In genomic region chr14:87613856-87614255, GRCh38 we compare ENCODE assay signal across 21 cellular contexts.
"Had no signal": no experiment of that assay in that cellular context is flagged by ENCODE, and none has a peak within 500 bp of the region (broad histone marks: within the 10 kb centered on the region; RNA-seq: fewer than 3 reads in every experiment).

No MANE protein-coding gene starts in this region.

- H3K27ac Mint-ChIP-seq: activated B cell treated with CpG ODN at 0.5 μM for 24 hours; activated CD4-positive, alpha-beta T cell treated with anti-CD3 and anti-CD28 coated beads for 36 hours; activated naive CD4-positive, alpha-beta T cell treated with anti-CD3 and anti-CD28 coated beads, Interleukin-2, amount 50 U/mL, for 72 hours; activated T-cell treated with anti-CD3 and anti-CD28 coated beads, Interleukin-2, amount 50 U/mL, for 24 hours; activated T-helper 17 cell treated with anti-CD3 and anti-CD28 coated beads, Interleukin-2, amount 50 U/mL, for 72 hours; brain; effector memory CD8-positive, alpha-beta T cell; mesothelial cell of epicardium; naive thymus-derived CD8-positive, alpha-beta T cell; stimulated activated naive CD8-positive, alpha-beta T cell treated with anti-CD3 and anti-CD28 coated beads, Interleukin-15, amount 100 ng/mL, for 72 hours; T-helper 17 cell had no signal

- DNase-seq: activated B cell treated with CpG ODN at 0.5 μM for 24 hours; activated CD4-positive, alpha-beta T cell treated with anti-CD3 and anti-CD28 coated beads for 36 hours; activated CD4-positive, alpha-beta T cell treated with anti-CD3 and anti-CD28 coated beads, Interleukin-2, amount 50 U/mL, for 4 hours; activated CD8-positive, alpha-beta memory T cell treated with anti-CD3 and anti-CD28 coated beads for 24 hours; activated CD8-positive, alpha-beta memory T cell treated with anti-CD3 and anti-CD28 coated beads, Interleukin-2, amount 50 U/mL, for 4 hours; activated T-cell treated with anti-CD3 and anti-CD28 coated beads, Interleukin-2, amount 50 U/mL, for 24 hours; aorta; central memory CD4-positive, alpha-beta T cell; dorsolateral prefrontal cortex; effector memory CD8-positive, alpha-beta T cell; left ventricle myocardium inferior; naive thymus-derived CD8-positive, alpha-beta T cell; stimulated activated naive CD8-positive, alpha-beta T cell treated with anti-CD3 and anti-CD28 coated beads, Interleukin-15, amount 100 ng/mL, for 72 hours; T-helper 17 cell; tibial artery had no signal

- H3K36me3 Mint-ChIP-seq: activated naive CD4-positive, alpha-beta T cell treated with anti-CD3 and anti-CD28 coated beads, Interleukin-2, amount 50 U/mL, for 72 hours; brain; mesothelial cell of epicardium; naive thymus-derived CD8-positive, alpha-beta T cell had no signal

- H3K4me3 Mint-ChIP-seq: activated B cell treated with CpG ODN at 0.5 μM for 24 hours; activated CD4-positive, alpha-beta T cell treated with anti-CD3 and anti-CD28 coated beads for 36 hours; activated T-cell treated with anti-CD3 and anti-CD28 coated beads, Interleukin-2, amount 50 U/mL, for 24 hours; activated T-helper 17 cell treated with anti-CD3 and anti-CD28 coated beads, Interleukin-2, amount 50 U/mL, for 72 hours; brain; effector memory CD8-positive, alpha-beta T cell; mesothelial cell of epicardium; naive thymus-derived CD8-positive, alpha-beta T cell; stimulated activated naive CD8-positive, alpha-beta T cell treated with anti-CD3 and anti-CD28 coated beads, Interleukin-15, amount 100 ng/mL, for 72 hours; T-helper 17 cell had no signal

- H3K9me3 Mint-ChIP-seq: activated naive CD4-positive, alpha-beta T cell treated with anti-CD3 and anti-CD28 coated beads, Interleukin-2, amount 50 U/mL, for 72 hours; activated T-cell treated with anti-CD3 and anti-CD28 coated beads, Interleukin-2, amount 50 U/mL, for 24 hours; stimulated activated naive CD8-positive, alpha-beta T cell treated with anti-CD3 and anti-CD28 coated beads, Interleukin-15, amount 100 ng/mL, for 72 hours had no signal

- ATAC-seq: activated CD4-positive, alpha-beta T cell treated with anti-CD3 and anti-CD28 coated beads for 36 hours; activated naive CD4-positive, alpha-beta T cell treated with anti-CD3 and anti-CD28 coated beads, Interleukin-2, amount 50 U/mL, for 72 hours; activated T-helper 17 cell treated with anti-CD3 and anti-CD28 coated beads, Interleukin-2, amount 50 U/mL, for 72 hours; effector memory CD8-positive, alpha-beta T cell; naive thymus-derived CD8-positive, alpha-beta T cell; stimulated activated naive CD8-positive, alpha-beta T cell treated with anti-CD3 and anti-CD28 coated beads, Interleukin-15, amount 100 ng/mL, for 72 hours; T-helper 17 cell had no signal

- H3K27me3 Mint-ChIP-seq: activated B cell treated with CpG ODN at 0.5 μM for 24 hours; effector memory CD8-positive, alpha-beta T cell had no signal

- H3K4me1 Mint-ChIP-seq: activated B cell treated with CpG ODN at 0.5 μM for 24 hours; activated CD4-positive, alpha-beta T cell treated with anti-CD3 and anti-CD28 coated beads for 36 hours; activated T-helper 17 cell treated with anti-CD3 and anti-CD28 coated beads, Interleukin-2, amount 50 U/mL, for 72 hours; mesothelial cell of epicardium; naive thymus-derived CD8-positive, alpha-beta T cell; stimulated activated naive CD8-positive, alpha-beta T cell treated with anti-CD3 and anti-CD28 coated beads, Interleukin-15, amount 100 ng/mL, for 72 hours; T-helper 17 cell had no signal

- H3K27ac ChIP-seq: dorsolateral prefrontal cortex, left ventricle myocardium inferior, prostate gland, right atrium auricular region, tibial artery had no signal
